In genomic region chr1:99645699-99646531, GRCh38 we compare ENCODE assay signal across 8 cellular contexts. TPM values are rescaled to one million over a fixed set of nuclear protein-coding genes. Genes with fewer than 3 reads are reported as not detected.
A peak's percentile ranks its signal among the peaks of the same experiment; 100 is the strongest.
DNase-seq lines count a peak whose midpoint lies in the region; ATAC-seq, FAIRE-seq and TF ChIP-seq lines count a peak whose summit lies in the region.

PALMD (plus strand) TSS chr1:99646113; CDS start chr1:99646318, 205 bp downstream.

- peak within 1 kb of the TSS; percentile 23 to 41; a peak in 1 of 4 replicates for H4K8ac ChIP-seq in IMR-90 (ENCODE audit: low read depth in 2 of 2, low read length in 2 of 2)

- POLR2A ChIA-PET in IMR-90 (lab: Charles Lee; ENCODE audit: unreplicated experiment) = no interaction called here

- TF ChIP-seq RAD21 in IMR-90 (IDR thresholded peaks at IDR 0.05; ENCODE audit: low read length) = no peak

- H2BK120ac ChIP-seq in IMR-90 (ENCODE audit: low read depth, low read length) = peak within 1 kb of the TSS; percentile 48

- peak within 1 kb of the TSS; percentile 77 for H3K18ac ChIP-seq in IMR-90 (ENCODE audit: low read depth, low read length)

- WGBS in IMR-90 (ENCODE audit: extremely low coverage in 2 of 2, insufficient read length in 1 of 2), 2 experiments = 24% methylated on average over 2 of the region's 17 CpGs; no CpG with 5 or more reads in 1 of the 2 experiments

- peak within 1 kb of the TSS; percentile 84 for H3K4me2 ChIP-seq in IMR-90 (ENCODE audit: low read depth, low read length)

- no peaks in the 10 kb centered on the region for H4K20me1 ChIP-seq in IMR-90 (ENCODE audit: insufficient read depth, low read length)

- dilution Hi-C loops in IMR-90 (cut with HindIII; ENCODE audit: low sequenced_read_pairs, unreplicated experiment) = no loop called here

- peak within 1 kb of the TSS; percentile 49 for H2AFZ ChIP-seq in IMR-90 (replicated peaks; ENCODE audit: low read length, poor library complexity)

- H3K56ac ChIP-seq in IMR-90 (ENCODE audit: extremely low read depth, insufficient read depth, low read length) = 0 out of 2 replicates have a peak within 1 kb of the TSS, but pooled peaks have one; percentile 32

- CTCF ChIA-PET in IMR-90 (lab: Yijun Ruan, JAX) = interaction anchor here (0.8 to 1.3 kb wide), 4 partner anchors 9 to 119 kb away, joined by 3 to 4 read pairs (median 3); no protein-coding TSS in a partner anchor

- peak within 1 kb of the TSS; percentile 31; the same call in 1 of the 3 replicates for H2BK15ac ChIP-seq in IMR-90 (ENCODE audit: low read depth, low read length)

- H3K9me1 ChIP-seq in IMR-90 (ENCODE audit: insufficient read depth, low read length) = peaks cover 4% of the 10 kb centered on the region; the same call in 1 of the 2 replicates

- H3K27ac ChIP-seq in IMR-90 (ENCODE audit: insufficient read depth, low read length) (peak within 1 kb of the TSS; percentile 33; the same call in 1 of the 2 replicates), kidney (ENCODE audit: low read depth in 2 of 2, low read length in 2 of 2) (peak within 1 kb of the TSS; percentile 78 to 82), subcutaneous abdominal adipose tissue (ENCODE audit: low read depth, low read length) (peak within 1 kb of the TSS; percentile 96)

- in situ Hi-C loops in IMR-90 (cut with MboI; ENCODE audit: low sequenced_read_pairs) (no loop called here), astrocyte of the spinal cord (cut with HindIII; ENCODE audit: low sequenced_read_pairs) (no loop called here)

- TF ChIP-seq POLR2A in IMR-90 (IDR thresholded peaks at IDR 0.05; ENCODE audit: low read depth, low read length) = no peak
- TF ChIP-seq POLR2A in erythroblast (IDR thresholded peaks at IDR 0.05; ENCODE audit: low read length) = no peak

- H2AK5ac ChIP-seq in IMR-90 (ENCODE audit: low read depth, low read length) = 0 out of 2 replicates have a peak within 1 kb of the TSS, but pooled peaks have one; percentile 30

- no peaks in the 10 kb centered on the region for H3K9me3 ChIP-seq in IMR-90 (ENCODE audit: control insufficient read depth, insufficient read depth, low read length)
- H3K9me3 ChIP-seq in kidney (ENCODE audit: control insufficient read depth in 1 of 2, low read length in 2 of 2) = no peaks in the 10 kb centered on the region
- H3K9me3 ChIP-seq in subcutaneous abdominal adipose tissue (ENCODE audit: control insufficient read depth in 5 of 5, low read length in 5 of 5) = no peaks in the 10 kb centered on the region

- H2BK20ac ChIP-seq in IMR-90 (ENCODE audit: low read depth, low read length) = peak within 1 kb of the TSS; percentile 57

- H3K36me3 ChIP-seq in IMR-90 (ENCODE audit: control insufficient read depth, insufficient read depth, low read length) (no peaks in the 10 kb centered on the region), kidney (ENCODE audit: control insufficient read depth in 1 of 2, insufficient read depth in 2 of 2, low read length in 2 of 2) (no peaks in the 10 kb centered on the region), subcutaneous abdominal adipose tissue (ENCODE audit: control insufficient read depth in 5 of 5, insufficient read depth in 5 of 5, low read length in 5 of 5) (peaks cover 3 to 7% (median 4%) of the 10 kb centered on the region in 5 donors)

- intact Hi-C loops in IMR-90 (cut with micrococcal nuclease) = no loop called here
- intact Hi-C loops in kidney (cut with DNase I) = no loop called here

- ATAC-seq in IMR-90 (ENCODE audit: low read depth) = peak; percentile 64

- H3K4me1 ChIP-seq in IMR-90 (ENCODE audit: control insufficient read depth, insufficient read depth, low read length) (peaks cover 14% of the 10 kb centered on the region), kidney (ENCODE audit: control insufficient read depth in 1 of 2, insufficient read depth in 1 of 2, low read depth in 1 of 2, low read length in 2 of 2) (peaks cover 13% of the 10 kb centered on the region in 2 donors), subcutaneous abdominal adipose tissue (ENCODE audit: control insufficient read depth in 5 of 5, insufficient read depth in 5 of 5, low read length in 5 of 5) (peaks cover 4 to 38% (median 34%) of the 10 kb centered on the region in 5 donors)

- FAIRE-seq in kidney (lab: Jason Lieb, UNC) = no peak

- H3K79me1 ChIP-seq in IMR-90 (ENCODE audit: low read depth in 1 of 2, low read length in 2 of 2) = no peaks in the 10 kb centered on the region

- peak; percentile 15 for DNase-seq in IMR-90
- no peak for DNase-seq in astrocyte of the spinal cord (ENCODE audit: low read depth, low spot score)
- DNase-seq in kidney = no peak
- DNase-seq in erythroblast (lab: John Stamatoyannopoulos, UW) = no peak
- no peak for DNase-seq in germinal center (ENCODE audit: low spot score)
- no peak for DNase-seq in OCI-M2 (lab: John Stamatoyannopoulos, UW; ENCODE audit: unreplicated experiment)
- DNase-seq in foreskin melanocyte = no peak

- TF ChIP-seq CTCF in IMR-90 (conservative IDR thresholded peaks at IDR 0.05; ENCODE audit: low read depth, low read length) (no peak), astrocyte of the spinal cord (IDR thresholded peaks at IDR 0.05; ENCODE audit: low read depth, low read length) (no peak), kidney (IDR thresholded peaks at IDR 0.05; ENCODE audit: borderline replicate concordance, extremely low read depth, insufficient read depth) (no peak)

- H2BK5ac ChIP-seq in IMR-90 (ENCODE audit: low read depth, low read length, poor library complexity, severe bottlenecking) = no peak within 1 kb of the TSS

- peak within 1 kb of the TSS; percentile 20; the same call in 1 of the 2 replicates for H3K14ac ChIP-seq in IMR-90 (replicated peaks; ENCODE audit: low read depth, low read length)

- peak within 1 kb of the TSS; percentile 34; the same call in 1 of the 2 replicates for H4K91ac ChIP-seq in IMR-90 (ENCODE audit: insufficient read depth, low read depth, low read length)

- peak within 1 kb of the TSS; percentile 5 for H4K5ac ChIP-seq in IMR-90 (ENCODE audit: low read depth, low read length)

- H3K27me3 ChIP-seq in IMR-90 (ENCODE audit: control insufficient read depth, insufficient read depth, low read length) (no peaks in the 10 kb centered on the region), subcutaneous abdominal adipose tissue (ENCODE audit: control insufficient read depth in 5 of 5, insufficient read depth in 4 of 5, low read length in 5 of 5) (no peaks in the 10 kb centered on the region)

- H2AK9ac ChIP-seq in IMR-90 (replicated peaks; ENCODE audit: low read depth, low read length, poor library complexity) = no peak within 1 kb of the TSS

- no TSS peak for BruUV-seq in IMR-90 (replicated peaks; lab: Mats Ljungman, UMichigan)

- H3K9ac ChIP-seq in IMR-90 (ENCODE audit: low read depth, low read length) (peak within 1 kb of the TSS; percentile 57), kidney (ENCODE audit: low read length in 2 of 2) (peak within 1 kb of the TSS; percentile 57 to 59), subcutaneous abdominal adipose tissue (ENCODE audit: low read length in 5 of 5) (peak within 1 kb of the TSS; percentile 83 to 99 (median 95))

- peak within 1 kb of the TSS; percentile 41 for H3K23ac ChIP-seq in IMR-90 (ENCODE audit: low read depth, low read length)

- H3K4me3 ChIP-seq in IMR-90 (ENCODE audit: insufficient read depth, low read depth, low read length) = peak within 1 kb of the TSS; percentile 10; the same call in 1 of the 2 replicates
- H3K4me3 ChIP-seq in astrocyte of the spinal cord (ENCODE audit: low read depth, low read length) = peak within 1 kb of the TSS; percentile 31
- peak within 1 kb of the TSS; percentile 43 to 57 for H3K4me3 ChIP-seq in kidney (ENCODE audit: low read length in 2 of 2)
- peak within 1 kb of the TSS; percentile 75 to 91 (median 80) for H3K4me3 ChIP-seq in subcutaneous abdominal adipose tissue (ENCODE audit: low read depth in 1 of 5, low read length in 5 of 5)

- peak within 1 kb of the TSS; percentile 31 for H3K4ac ChIP-seq in IMR-90 (ENCODE audit: low read depth, low read length)

TF ChIP-seq in IMR-90, 13 proteins besides CTCF, POLR2A, EP300 and RAD21 (continues in another document):
- TF ChIP-seq ELK1 (IDR thresholded peaks at IDR 0.05; ENCODE audit: borderline replicate concordance, low read depth, low read length) (no peak), RCOR1 (IDR thresholded peaks at IDR 0.05; ENCODE audit: insufficient replicate concordance, low read length) (no peak), MAFK (IDR thresholded peaks at IDR 0.05; ENCODE audit: low read depth, low read length) (no peak), CEBPB (IDR thresholded peaks at IDR 0.05; ENCODE audit: low read depth, low read length) (no peak), FOS (IDR thresholded peaks at IDR 0.05; ENCODE audit: low read depth, low read length) (no peak), MAZ (IDR thresholded peaks at IDR 0.05; ENCODE audit: borderline replicate concordance, low read depth, low read length) (no peak), NFE2L2 (IDR thresholded peaks at IDR 0.05; ENCODE audit: low read depth, low read length) (no peak), SMC3 (IDR thresholded peaks at IDR 0.05; ENCODE audit: low read depth, low read length) (no peak), BHLHE40 (IDR thresholded peaks at IDR 0.05; ENCODE audit: low read depth, low read length) (no peak), RFX5 (IDR thresholded peaks at IDR 0.05; ENCODE audit: low read depth, low read length) (no peak), MXI1 (IDR thresholded peaks at IDR 0.05; ENCODE audit: borderline replicate concordance, low read depth, low read length) (no peak), USF2 (IDR thresholded peaks at IDR 0.05; ENCODE audit: low read depth, low read length) (no peak)

RNA-seq across cellular contexts. Expression of gene PALMD, which starts in this region (rescaled TPM):
- total RNA-seq in IMR-90 (2012; rRNA removed) = 0.72 and 1.1 TPM in 2 replicates
- 0.34 and 0.51 TPM in 2 replicates for polyA plus RNA-seq in IMR-90 (2012; rRNA removed)
- polyA plus RNA-seq in IMR-90 (2012; cell fraction: cytosol; rRNA removed) = 0.08 and 0.11 TPM in 2 replicates
- 0.14 and 1.2 TPM in 2 replicates for polyA plus RNA-seq in IMR-90 (2012; cell fraction: nucleus; rRNA removed; ENCODE audit: low replicate concordance)
- 25.2 TPM for total RNA-seq in kidney
- 10.1 TPM for polyA plus RNA-seq in kidney (ENCODE audit: insufficient read depth, low read depth, low replicate concordance)

Comparison
In these comparisons a context has a peak if more than half of its experiments do, and no peak if none do; other contexts are left out.
1. RNA of gene PALMD (total RNA-seq): 25.2 TPM in kidney (single experiment); 0.72 to 1.1 TPM in IMR-90; every median in the first group is over 10 times any median in the second.
2. H3K27ac ChIP-seq: peak in every context shown above with its lines; median percentile 96 in subcutaneous abdominal adipose tissue; 80 in kidney; 33 in IMR-90.
3. H3K4me3 ChIP-seq: peak in every context shown above with its lines; median percentile 80 in subcutaneous abdominal adipose tissue; 50 in kidney; 31 in astrocyte of the spinal cord; 10 in IMR-90.
4. Peak in every context shown above with its lines, with median percentiles within 50 percentile points of each other: H3K9ac ChIP-seq.